8 cellular contexts compared by ENCODE assay signal in the genomic region with DNA sequence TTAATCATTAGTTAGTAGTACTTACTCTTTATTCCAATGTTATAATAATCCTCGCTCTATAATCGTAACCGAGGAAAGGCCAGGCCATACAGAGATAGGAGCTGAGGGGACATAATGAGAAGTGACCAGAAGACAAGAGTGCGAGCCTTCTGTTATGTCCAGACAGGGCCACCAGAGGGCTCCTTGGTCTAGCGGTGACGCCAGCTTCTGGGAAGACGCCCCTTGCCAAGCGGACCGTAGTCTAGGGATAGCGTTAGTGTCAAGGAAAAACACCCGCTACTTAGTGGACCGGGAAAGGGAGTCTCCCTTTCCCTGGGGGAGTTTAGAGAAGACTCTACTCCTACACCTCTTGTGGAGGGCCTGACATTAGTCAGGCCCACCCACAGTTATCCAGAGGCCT.
DNase-seq lines count a peak whose midpoint lies in the region; FAIRE-seq and TF ChIP-seq lines count a peak whose summit lies in the region.
"Not testable (repeated sequence)": the region's sequence is repeated elsewhere in the genome, so short reads cannot be mapped to it uniquely, and the experiment has no call there.

No MANE protein-coding gene starts in this region.

- not testable (repeated sequence) for H3K27me3 Mint-ChIP-seq in HFFc6 (ENCODE audit: insufficient read depth); osteocyte (ENCODE audit: unreplicated experiment)

- TF ChIP-seq CTCF in C4-2B (conservative IDR thresholded peaks at IDR 0.05) (peak; percentile 73), HFFc6 (IDR thresholded peaks at IDR 0.05) (peak; percentile 15; the same call in 1 of the 2 replicates), OCI-LY1 (IDR thresholded peaks at IDR 0.05; ENCODE audit: low read length) (0 out of 2 replicates have a peak, but pooled peaks have one; percentile 31), WI38 (IDR thresholded peaks at IDR 0.05; ENCODE audit: low read depth, low read length) (peak; percentile 28; the same call in 1 of the 2 replicates), H1 (IDR thresholded peaks at IDR 0.05; ENCODE audit: control extremely low read depth in 1 of 3, insufficient read depth in 1 of 3, low read depth in 1 of 3, low read length in 3 of 3) (peak; percentile 28 to 63 (median 42)), hepatocyte (IDR thresholded peaks at IDR 0.05; ENCODE audit: poor library complexity) (peak; percentile 44), osteocyte (IDR thresholded peaks at IDR 0.05) (peak; percentile 71)

- H3K14ac ChIP-seq in H1 (ENCODE audit: insufficient read length): not testable (repeated sequence)

- H3K36me3 Mint-ChIP-seq in HFFc6 (ENCODE audit: low read depth); osteocyte (ENCODE audit: unreplicated experiment): not testable (repeated sequence)

- not testable (repeated sequence) for H2BK5ac ChIP-seq in H1 (ENCODE audit: low read depth, low read length)

- not testable (repeated sequence) for H2AFZ ChIP-seq in OCI-LY1 (ENCODE audit: low read length); H1 (ENCODE audit: low read length); hepatocyte

- not testable (repeated sequence) for H3K27ac Mint-ChIP-seq in HFFc6; osteocyte (ENCODE audit: unreplicated experiment)

- H4K20me1 ChIP-seq in OCI-LY1 (ENCODE audit: insufficient read depth, low read length); H1 (replicated peaks in 1 of 2; ENCODE audit: control insufficient read depth in 1 of 2, insufficient read depth in 2 of 2, low read length in 2 of 2); hepatocyte (ENCODE audit: insufficient read depth, poor library complexity, severe bottlenecking): not testable (repeated sequence)

- not testable (repeated sequence) for H3K56ac ChIP-seq in H1 (replicated peaks; ENCODE audit: insufficient read length, low read depth, low read length)

- H2AK5ac ChIP-seq in H1 (ENCODE audit: low read depth, low read length): not testable (repeated sequence)

- CTCF ChIA-PET in H1 (lab: Charles Lee; ENCODE audit: partially characterized antibody): interaction anchor here (0.9 to 2.5 kb wide), 7 partner anchors 13 to 457 kb away, joined by 3 to 9 read pairs (median 3); no protein-coding TSS in a partner anchor

- not testable (repeated sequence) for H2BK15ac ChIP-seq in H1 (ENCODE audit: low read length)

- not testable (repeated sequence) for H3K79me1 ChIP-seq in H1 (ENCODE audit: low read depth, low read length)

- H3K9me3 Mint-ChIP-seq in HFFc6 (peaks cover 15% of the 10 kb centered on the region), osteocyte (ENCODE audit: unreplicated experiment) (peaks cover 12% of the 10 kb centered on the region)

- not testable (repeated sequence) for H3K4me1 Mint-ChIP-seq in HFFc6 (ENCODE audit: low read depth); osteocyte (ENCODE audit: unreplicated experiment)

- not testable (repeated sequence) for H3K9ac ChIP-seq in OCI-LY1 (ENCODE audit: low read length); H1 (replicated peaks in 1 of 4; ENCODE audit: extremely low read depth in 1 of 4, low read depth in 3 of 4, low read length in 3 of 4)

- not testable (repeated sequence) for H3K79me2 ChIP-seq in OCI-LY1 (ENCODE audit: insufficient read depth, low read length); H1 (ENCODE audit: control insufficient read depth in 1 of 2, insufficient read depth in 2 of 2, low read length in 2 of 2); hepatocyte

- DNase-seq in HFFc6; osteocyte (ENCODE audit: extremely low spot score, unreplicated experiment); urothelium cell line (ENCODE audit: low spot score): not testable (repeated sequence)
- DNase-seq in H1 (ENCODE audit: low read depth in 1 of 2, low spot score in 2 of 2) (peak; percentile 13 to 75), hepatocyte (ENCODE audit: low spot score) (peak; percentile 12)

- not testable (repeated sequence) for H3K36me3 ChIP-seq in OCI-LY1 (ENCODE audit: insufficient read depth, low read length); H1 (ENCODE audit: control insufficient read depth in 2 of 4, insufficient read depth in 4 of 4, low read length in 3 of 4); hepatocyte (replicated peaks; ENCODE audit: insufficient read depth, low read depth)

- H4K91ac ChIP-seq in H1 (replicated peaks; ENCODE audit: insufficient read length, low read length): not testable (repeated sequence)

- not testable (repeated sequence) for H2BK20ac ChIP-seq in H1 (ENCODE audit: low read length)

- TF ChIP-seq POLR2A in H1 (IDR thresholded peaks at IDR 0.05; ENCODE audit: control extremely low read depth in 1 of 2, low read depth in 2 of 2, low read length in 2 of 2): not testable (repeated sequence)

- not testable (repeated sequence) for H3K4me1 ChIP-seq in OCI-LY1 (ENCODE audit: insufficient read depth, low read length, severe bottlenecking); H1 (replicated peaks in 1 of 4; ENCODE audit: control insufficient read depth in 3 of 4, insufficient read depth in 4 of 4, low read length in 3 of 4); hepatocyte (ENCODE audit: insufficient read depth)

- not testable (repeated sequence) for H3K4me3 Mint-ChIP-seq in HFFc6; osteocyte (ENCODE audit: unreplicated experiment)

- H4K5ac ChIP-seq in H1 (ENCODE audit: insufficient read length, low read depth, low read length): not testable (repeated sequence)

- not testable (repeated sequence) for H2BK12ac ChIP-seq in H1 (ENCODE audit: low read depth, low read length)

- H3K4me2 ChIP-seq in OCI-LY1 (ENCODE audit: low read length); H1 (ENCODE audit: insufficient read depth in 1 of 2, low read depth in 2 of 2, low read length in 2 of 2); hepatocyte: not testable (repeated sequence)

- not testable (repeated sequence) for H3K27ac ChIP-seq in C4-2B; OCI-LY1 (ENCODE audit: low read depth, low read length, poor library complexity, severe bottlenecking); H1 (ENCODE audit: low read depth, low read length); hepatocyte

- WGBS in H1 (ENCODE audit: extremely low coverage in 1 of 2, insufficient coverage in 1 of 2, insufficient read length in 1 of 2, insufficient replicate concordance in 2 of 2, low coverage in 1 of 2, low lambda C conversion rate in 2 of 2, missing lambda C conversion rate in 1 of 2), 2 experiments: 44% methylated on average over 12 of the region's 12 CpGs; no CpG with 5 or more reads in 1 of the 2 experiments
- WGBS in hepatocyte (ENCODE audit: low lambda C conversion rate, missing lambda C conversion rate): 33% methylated on average over 12 of the region's 12 CpGs

- H3K9me2 ChIP-seq in OCI-LY1 (ENCODE audit: low read depth, low read length); hepatocyte (replicated peaks; ENCODE audit: insufficient read depth): not testable (repeated sequence)

- not testable (repeated sequence) for TF ChIP-seq EP300 in H1 (IDR thresholded peaks at IDR 0.05; ENCODE audit: borderline replicate concordance in 1 of 2, low read depth in 2 of 2, low read length in 2 of 2)

- peak; percentile 72 to 75 for TF ChIP-seq RAD21 in H1 (IDR thresholded peaks at IDR 0.05 in 1 of 2, conservative IDR thresholded peaks at IDR 0.05 in 1 of 2; ENCODE audit: low read depth in 2 of 2, low read length in 2 of 2)

- not testable (repeated sequence) for H3K23me2 ChIP-seq in H1 (ENCODE audit: low read depth, low read length)

- FAIRE-seq in H1 (lab: Jason Lieb, UNC): peak; percentile 69
- peak; percentile 63 for FAIRE-seq in urothelium cell line (lab: Jason Lieb, UNC)

- H3K4me3 ChIP-seq in OCI-LY1 (ENCODE audit: low read depth, low read length, poor library complexity, severe bottlenecking); WI38 (ENCODE audit: low read depth, low read length); H1 (ENCODE audit: extremely low read depth in 1 of 4, insufficient read depth in 2 of 4, low read depth in 3 of 4, low read length in 4 of 4); hepatocyte: not testable (repeated sequence)

- H3K27me3 ChIP-seq in OCI-LY1 (ENCODE audit: insufficient read depth, low read length); H1 (replicated peaks in 1 of 4; ENCODE audit: control insufficient read depth in 3 of 4, extremely low read depth in 1 of 4, insufficient read depth in 3 of 4, low read length in 3 of 4); hepatocyte: not testable (repeated sequence)

- H3K9me3 ChIP-seq in OCI-LY1 (ENCODE audit: low read length); H1 (ENCODE audit: insufficient read depth in 2 of 2, low read depth in 1 of 2, low read length in 1 of 2); hepatocyte (ENCODE audit: low read depth): not testable (repeated sequence)

- H3K18ac ChIP-seq in H1 (ENCODE audit: extremely low read depth, low read length): not testable (repeated sequence)

- H2BK120ac ChIP-seq in H1 (replicated peaks; ENCODE audit: low read depth, low read length): not testable (repeated sequence)

- POLR2A ChIA-PET in H1 (lab: Charles Lee; ENCODE audit: partially characterized antibody): not testable (repeated sequence)

- not testable (repeated sequence) for H3F3A ChIP-seq in OCI-LY1 (ENCODE audit: insufficient read depth, low read length)

- H4K8ac ChIP-seq in H1 (ENCODE audit: extremely low read depth, insufficient read depth, low read length): not testable (repeated sequence)

- H3K23ac ChIP-seq in H1 (ENCODE audit: insufficient read length): not testable (repeated sequence)

- H3K4ac ChIP-seq in H1 (replicated peaks; ENCODE audit: insufficient read length, low read depth, low read length): not testable (repeated sequence)

Comparison
In these comparisons a context has a peak if more than half of its experiments do, and no peak if none do; other contexts are left out.
1. CTCF ChIP-seq: peak in every context shown above with its lines; median percentile 73 in C4-2B; 71 in osteocyte; 44 in hepatocyte; 42 in H1; 31 in OCI-LY1; 28 in WI38; 15 in HFFc6.